Comparison of ENCODE assay signal across 1 cellular context in the genomic region with DNA sequence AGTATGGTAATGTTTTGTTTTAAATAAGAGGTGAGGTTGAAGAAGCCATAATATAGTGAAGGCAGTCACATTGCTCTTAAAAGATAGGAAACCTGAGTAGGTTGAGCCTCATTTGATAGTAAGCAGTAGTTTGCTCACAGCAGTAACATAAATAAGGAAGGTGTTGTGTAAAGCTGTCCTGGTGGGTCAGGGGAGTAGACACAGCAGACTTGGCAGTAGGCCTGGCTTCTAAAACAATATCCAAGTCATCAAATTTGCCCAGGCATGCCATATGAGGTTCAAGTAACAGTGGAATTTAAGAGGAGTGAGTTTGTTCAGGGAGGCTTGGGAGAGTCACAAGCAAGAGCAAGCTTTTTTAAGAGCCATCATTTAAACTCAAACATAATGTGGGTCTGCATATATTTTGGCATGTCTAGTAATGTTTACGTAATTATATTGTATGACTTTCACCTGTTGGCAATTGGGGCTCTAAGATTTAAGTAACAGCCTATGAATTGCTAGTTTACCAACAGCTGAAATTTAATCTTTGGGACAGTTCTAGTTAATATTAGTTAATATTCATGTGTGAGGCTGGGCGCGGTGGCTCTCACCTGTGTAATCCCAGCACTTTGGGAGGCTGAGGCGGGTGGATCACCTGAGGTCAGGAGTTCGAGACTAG.
TF ChIP-seq lines count a peak whose summit lies in the region.

No MANE protein-coding gene starts in this region.

TF ChIP-seq in GM23338, 12 proteins besides CTCF, POLR2A, EP300 and RAD21 (continued from another document):
- TF ChIP-seq, protein P1, sequence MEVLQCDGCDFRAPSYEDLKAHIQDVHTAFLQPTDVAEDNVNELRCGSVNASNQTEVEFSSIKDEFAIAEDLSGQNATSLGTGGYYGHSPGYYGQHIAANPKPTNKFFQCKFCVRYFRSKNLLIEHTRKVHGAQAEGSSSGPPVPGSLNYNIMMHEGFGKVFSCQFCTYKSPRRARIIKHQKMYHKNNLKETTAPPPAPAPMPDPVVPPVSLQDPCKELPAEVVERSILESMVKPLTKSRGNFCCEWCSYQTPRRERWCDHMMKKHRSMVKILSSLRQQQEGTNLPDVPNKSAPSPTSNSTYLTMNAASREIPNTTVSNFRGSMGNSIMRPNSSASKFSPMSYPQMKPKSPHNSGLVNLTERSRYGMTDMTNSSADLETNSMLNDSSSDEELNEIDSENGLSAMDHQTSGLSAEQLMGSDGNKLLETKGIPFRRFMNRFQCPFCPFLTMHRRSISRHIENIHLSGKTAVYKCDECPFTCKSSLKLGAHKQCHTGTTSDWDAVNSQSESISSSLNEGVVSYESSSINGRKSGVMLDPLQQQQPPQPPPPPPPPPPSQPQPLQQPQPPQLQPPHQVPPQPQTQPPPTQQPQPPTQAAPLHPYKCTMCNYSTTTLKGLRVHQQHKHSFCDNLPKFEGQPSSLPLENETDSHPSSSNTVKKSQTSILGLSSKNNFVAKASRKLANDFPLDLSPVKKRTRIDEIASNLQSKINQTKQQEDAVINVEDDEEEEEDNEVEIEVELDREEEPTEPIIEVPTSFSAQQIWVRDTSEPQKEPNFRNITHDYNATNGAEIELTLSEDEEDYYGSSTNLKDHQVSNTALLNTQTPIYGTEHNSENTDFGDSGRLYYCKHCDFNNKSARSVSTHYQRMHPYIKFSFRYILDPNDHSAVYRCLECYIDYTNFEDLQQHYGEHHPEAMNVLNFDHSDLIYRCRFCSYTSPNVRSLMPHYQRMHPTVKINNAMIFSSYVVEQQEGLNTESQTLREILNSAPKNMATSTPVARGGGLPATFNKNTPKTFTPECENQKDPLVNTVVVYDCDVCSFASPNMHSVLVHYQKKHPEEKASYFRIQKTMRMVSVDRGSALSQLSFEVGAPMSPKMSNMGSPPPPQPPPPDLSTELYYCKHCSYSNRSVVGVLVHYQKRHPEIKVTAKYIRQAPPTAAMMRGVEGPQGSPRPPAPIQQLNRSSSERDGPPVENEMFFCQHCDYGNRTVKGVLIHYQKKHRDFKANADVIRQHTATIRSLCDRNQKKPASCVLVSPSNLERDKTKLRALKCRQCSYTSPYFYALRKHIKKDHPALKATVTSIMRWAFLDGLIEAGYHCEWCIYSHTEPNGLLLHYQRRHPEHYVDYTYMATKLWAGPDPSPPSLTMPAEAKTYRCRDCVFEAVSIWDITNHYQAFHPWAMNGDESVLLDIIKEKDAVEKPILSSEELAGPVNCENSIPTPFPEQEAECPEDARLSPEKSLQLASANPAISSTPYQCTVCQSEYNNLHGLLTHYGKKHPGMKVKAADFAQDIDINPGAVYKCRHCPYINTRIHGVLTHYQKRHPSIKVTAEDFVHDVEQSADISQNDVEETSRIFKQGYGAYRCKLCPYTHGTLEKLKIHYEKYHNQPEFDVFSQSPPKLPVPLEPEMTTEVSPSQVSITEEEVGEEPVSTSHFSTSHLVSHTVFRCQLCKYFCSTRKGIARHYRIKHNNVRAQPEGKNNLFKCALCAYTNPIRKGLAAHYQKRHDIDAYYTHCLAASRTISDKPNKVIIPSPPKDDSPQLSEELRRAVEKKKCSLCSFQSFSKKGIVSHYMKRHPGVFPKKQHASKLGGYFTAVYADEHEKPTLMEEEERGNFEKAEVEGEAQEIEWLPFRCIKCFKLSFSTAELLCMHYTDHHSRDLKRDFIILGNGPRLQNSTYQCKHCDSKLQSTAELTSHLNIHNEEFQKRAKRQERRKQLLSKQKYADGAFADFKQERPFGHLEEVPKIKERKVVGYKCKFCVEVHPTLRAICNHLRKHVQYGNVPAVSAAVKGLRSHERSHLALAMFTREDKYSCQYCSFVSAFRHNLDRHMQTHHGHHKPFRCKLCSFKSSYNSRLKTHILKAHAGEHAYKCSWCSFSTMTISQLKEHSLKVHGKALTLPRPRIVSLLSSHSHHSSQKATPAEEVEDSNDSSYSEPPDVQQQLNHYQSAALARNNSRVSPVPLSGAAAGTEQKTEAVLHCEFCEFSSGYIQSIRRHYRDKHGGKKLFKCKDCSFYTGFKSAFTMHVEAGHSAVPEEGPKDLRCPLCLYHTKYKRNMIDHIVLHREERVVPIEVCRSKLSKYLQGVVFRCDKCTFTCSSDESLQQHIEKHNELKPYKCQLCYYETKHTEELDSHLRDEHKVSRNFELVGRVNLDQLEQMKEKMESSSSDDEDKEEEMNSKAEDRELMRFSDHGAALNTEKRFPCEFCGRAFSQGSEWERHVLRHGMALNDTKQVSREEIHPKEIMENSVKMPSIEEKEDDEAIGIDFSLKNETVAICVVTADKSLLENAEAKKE (CRISPR knock-in tag; IDR thresholded peaks at IDR 0.05): no peak
